Comparison of ENCODE assay signal across 18 cellular contexts in genomic region chr4:168919706-168920324, GRCh38.
DNase-seq lines count a peak whose midpoint lies in the region; ATAC-seq, FAIRE-seq and TF ChIP-seq lines count a peak whose summit lies in the region.
"Had no signal": no experiment of that assay in that cellular context is flagged by ENCODE, and none has a peak within 500 bp of the region (broad histone marks: within the 10 kb centered on the region; RNA-seq: fewer than 3 reads in every experiment).

No MANE protein-coding gene starts in this region.

- 17% methylated on average over 4 of the region's 4 CpGs for WGBS in K562 (ENCODE audit: insufficient coverage, low coverage, missing lambda C conversion rate)

- TF ChIP-seq CTCF in K562 (IDR thresholded peaks at IDR 0.05 in 2 of 3, conservative IDR thresholded peaks at IDR 0.05 in 1 of 3; ENCODE audit: insufficient read depth in 2 of 3, low read depth in 1 of 3, low read length in 3 of 3) (no peak), gastrocnemius medialis (IDR thresholded peaks at IDR 0.05 in 4 of 5, conservative IDR thresholded peaks at IDR 0.05 in 1 of 5) (no peak), GM10266 (IDR thresholded peaks at IDR 0.05; ENCODE audit: control insufficient read depth, insufficient read depth, low read depth, missing control alignments) (no peak)
- no peak for TF ChIP-seq CTCF in CD8-positive, alpha-beta T cell (IDR thresholded peaks at IDR 0.05)

- peaks cover 25% of the 10 kb centered on the region for H3K36me3 ChIP-seq in HUES48 (ENCODE audit: control insufficient read depth, insufficient read depth, low read length)
- no peaks in the 10 kb centered on the region for H3K36me3 ChIP-seq in K562 (ENCODE audit: control insufficient read depth, insufficient read depth, low read length)
- H3K36me3 ChIP-seq in gastrocnemius medialis: peaks cover 0 to 27% of the 10 kb centered on the region in 2 donors
- H3K36me3 ChIP-seq in CD8-positive, alpha-beta T cell (ENCODE audit: insufficient read depth, low read length): no peaks in the 10 kb centered on the region
- H3K36me3 ChIP-seq: ovary had no signal

- no peaks in the 10 kb centered on the region for H3K36me3 Mint-ChIP-seq in CD8-positive, alpha-beta T cell
- H3K36me3 Mint-ChIP-seq: activated naive CD8-positive, alpha-beta T cell treated with anti-CD3 and anti-CD28 coated beads for 36 hours had no signal

- no peaks in the 10 kb centered on the region for H4K20me1 ChIP-seq in K562 (replicated peaks; ENCODE audit: control insufficient read depth, insufficient read depth, low read length)

- H3K9me3 ChIP-seq in HUES48 (ENCODE audit: control insufficient read depth, insufficient read depth, low read length) (no peaks in the 10 kb centered on the region), K562 (replicated peaks; ENCODE audit: control insufficient read depth, insufficient read depth, low read depth, low read length) (no peaks in the 10 kb centered on the region), gastrocnemius medialis (no peaks in the 10 kb centered on the region)
- H3K9me3 ChIP-seq in CD8-positive, alpha-beta T cell (ENCODE audit: low read length): no peaks in the 10 kb centered on the region
- H3K9me3 ChIP-seq: ovary had no signal

- CTCF ChIA-PET in K562 (lab: Yijun Ruan, JAX; ENCODE audit: low intra/inter-chr PET ratio): no interaction called here
- CTCF ChIA-PET in CD8-positive, alpha-beta T cell (lab: Charles Lee): interaction anchor here (0.6 kb wide), 1 partner anchor 15 kb away, joined by 3 read pairs; no protein-coding TSS in a partner anchor

- no peak for TF ChIP-seq RAD21 in K562 (CRISPR knock-in tag; conservative IDR thresholded peaks at IDR 0.05 in 1 of 2, IDR thresholded peaks at IDR 0.05 in 1 of 2)

- no peak for DNase-seq in K562 (ENCODE audit: extremely low read depth in 1 of 4, low spot score in 3 of 4)
- peak; percentile 72 for DNase-seq in islet precursor cell
- DNase-seq in gastrocnemius medialis: no peak
- DNase-seq in GM10266 (ENCODE audit: extremely low spot score): no peak
- DNase-seq in foreskin melanocyte: no peak
- no peak for DNase-seq in cerebellar cortex (ENCODE audit: low spot score)
- no peak for DNase-seq in CD8-positive, alpha-beta T cell
- DNase-seq: activated CD4-positive, alpha-beta T cell treated with anti-CD3 and anti-CD28 coated beads, Interleukin-2, amount 50 U/mL, for 1 hour; activated naive CD8-positive, alpha-beta T cell treated with anti-CD3 and anti-CD28 coated beads for 36 hours; activated T-cell treated with anti-CD3 and anti-CD28 coated beads, Interleukin-2, amount 50 U/mL, for 1 hour; HFFc6; kidney; NCI-H1092; NK-92 treated with Interleukin-12 subunit alpha and Interleukin-12 subunit beta, amount 100 ng/mL, for 24 hours; ovary; stimulated activated naive CD4-positive, alpha-beta T cell treated with Interleukin-2 at 50 U/mL for 16 hours; T-helper 2 cell had no signal

- no peaks in the 10 kb centered on the region for H3K27me3 ChIP-seq in HUES48 (ENCODE audit: control insufficient read depth, insufficient read depth, low read length)
- H3K27me3 ChIP-seq in K562 (ENCODE audit: control insufficient read depth in 2 of 2, insufficient read depth in 2 of 2, low read length in 2 of 2): no peaks in the 10 kb centered on the region
- no peaks in the 10 kb centered on the region for H3K27me3 ChIP-seq in gastrocnemius medialis
- H3K27me3 ChIP-seq in CD8-positive, alpha-beta T cell (ENCODE audit: insufficient read depth, low read length): no peaks in the 10 kb centered on the region
- H3K27me3 ChIP-seq: ovary had no signal

- no peak overlapping the region for H3K27ac Mint-ChIP-seq in CD8-positive, alpha-beta T cell
- H3K27ac Mint-ChIP-seq: activated naive CD8-positive, alpha-beta T cell treated with anti-CD3 and anti-CD28 coated beads for 36 hours; HFFc6 had no signal

- BruUV-seq in K562 (replicated peaks; lab: Mats Ljungman, UMichigan): no TSS peak

- H3K4me3 ChIP-seq in HUES48 (ENCODE audit: low read depth, low read length): no peak overlapping the region
- no peak overlapping the region for H3K4me3 ChIP-seq in K562
- H3K4me3 ChIP-seq in gastrocnemius medialis: no peak overlapping the region
- H3K4me3 ChIP-seq in CD8-positive, alpha-beta T cell (ENCODE audit: low read depth, low read length): no peak overlapping the region
- H3K4me3 ChIP-seq: ovary had no signal

- H3K9me3 Mint-ChIP-seq in CD8-positive, alpha-beta T cell: no peaks in the 10 kb centered on the region
- H3K9me3 Mint-ChIP-seq: activated naive CD8-positive, alpha-beta T cell treated with anti-CD3 and anti-CD28 coated beads for 36 hours; HFFc6 had no signal

- no peak overlapping the region for H3K4me2 ChIP-seq in K562 (ENCODE audit: insufficient read depth, low read length)

- H3K4me1 Mint-ChIP-seq in CD8-positive, alpha-beta T cell (ENCODE audit: low read depth): no peaks in the 10 kb centered on the region

- no peak overlapping the region for H3K9ac ChIP-seq in HUES48 (ENCODE audit: low read depth, low read length)
- no peak overlapping the region for H3K9ac ChIP-seq in K562 (ENCODE audit: insufficient read depth in 1 of 2, low read depth in 2 of 2, low read length in 2 of 2)

- no peak for FAIRE-seq in K562 (lab: Jason Lieb, UNC)
- FAIRE-seq: kidney had no signal

- H3K27ac ChIP-seq in HUES48 (ENCODE audit: low read depth, low read length) (peak overlapping the region; percentile 23), K562 (ENCODE audit: extremely low read depth, low read depth, low read length) (no peak overlapping the region), gastrocnemius medialis (peak overlapping the region in 3 of 4 donors; percentile 8 to 50 (median 34))
- no peak overlapping the region for H3K27ac ChIP-seq in CD8-positive, alpha-beta T cell (ENCODE audit: low read depth, low read length)
- H3K27ac ChIP-seq: ovary had no signal

- H3K79me2 ChIP-seq in K562 (ENCODE audit: control insufficient read depth, insufficient read depth, low read length): no peaks in the 10 kb centered on the region

- no peak for TF ChIP-seq EP300 in K562 (IDR thresholded peaks at IDR 0.05; ENCODE audit: low read length)

- H3K9me1 ChIP-seq in K562 (ENCODE audit: control insufficient read depth, insufficient read depth, low read length): no peaks in the 10 kb centered on the region

- H2AFZ ChIP-seq in K562 (ENCODE audit: low read depth, low read length): no peak overlapping the region

- ATAC-seq in K562: no peak
- peak; percentile 23 to 35 for ATAC-seq in gastrocnemius medialis
- no peak for ATAC-seq in CD8-positive, alpha-beta T cell

- POLR2A ChIA-PET in K562 (lab: Yijun Ruan, JAX): no interaction called here
- POLR2A ChIA-PET in CD8-positive, alpha-beta T cell (lab: Charles Lee): interaction anchor here (0.5 kb wide), 1 partner anchor 683 kb away, joined by 3 read pairs; no protein-coding TSS in a partner anchor

- H3K27me3 Mint-ChIP-seq in CD8-positive, alpha-beta T cell (ENCODE audit: low read depth): no peaks in the 10 kb centered on the region
- H3K27me3 Mint-ChIP-seq: activated naive CD8-positive, alpha-beta T cell treated with anti-CD3 and anti-CD28 coated beads for 36 hours had no signal

- no peak overlapping the region for H3K4me3 Mint-ChIP-seq in CD8-positive, alpha-beta T cell
- H3K4me3 Mint-ChIP-seq: activated naive CD8-positive, alpha-beta T cell treated with anti-CD3 and anti-CD28 coated beads for 36 hours; HFFc6 had no signal

- intact Hi-C loops in K562 (cut with micrococcal nuclease) (loop anchor here (5.0 to 10.0 kb wide), 2 partner anchors 333 to 395 kb away; no protein-coding TSS in a partner anchor), gastrocnemius medialis (cut with DNase I; ENCODE audit: low total_unique reads) (loop anchor here (5.0 to 10.0 kb wide), 5 partner anchors 87 to 735 kb away; partner anchors contain the start of gene DDX60L)
- intact Hi-C loops in CD8-positive, alpha-beta T cell (cut with DNase I, micrococcal nuclease): loop anchor here (10.0 kb wide), 2 partner anchors 405 to 495 kb away; no protein-coding TSS in a partner anchor

- in situ Hi-C loops in K562 (cut with MboI): loop anchor here (5.0 kb wide), 2 partner anchors 567 to 738 kb away; no protein-coding TSS in a partner anchor
- in situ Hi-C loops in gastrocnemius medialis (cut with MboI; ENCODE audit: low sequenced_read_pairs in 4 of 4): loop anchor here (5.0 to 25.0 kb wide), 7 partner anchors 88 to 567 kb away; no protein-coding TSS in a partner anchor

- H3K4me1 ChIP-seq in HUES48 (ENCODE audit: control insufficient read depth, insufficient read depth, low read length): peaks cover 41% of the 10 kb centered on the region
- no peaks in the 10 kb centered on the region for H3K4me1 ChIP-seq in K562 (replicated peaks in 1 of 2; ENCODE audit: control insufficient read depth in 2 of 2, insufficient read depth in 2 of 2, low read length in 2 of 2)
- peaks cover 0 to 6% of the 10 kb centered on the region in 2 donors for H3K4me1 ChIP-seq in gastrocnemius medialis
- H3K4me1 ChIP-seq in CD8-positive, alpha-beta T cell (ENCODE audit: insufficient read depth, low read length): no peaks in the 10 kb centered on the region

- TF ChIP-seq POLR2A in K562 (conservative IDR thresholded peaks at IDR 0.05) (no peak), gastrocnemius medialis (IDR thresholded peaks at IDR 0.05) (no peak)

TF ChIP-seq in K562, 482 proteins besides CTCF, POLR2A, EP300 and RAD21:
- TF ChIP-seq SUPT5H (IDR thresholded peaks at IDR 0.05) (no peak), SIRT6 (IDR thresholded peaks at IDR 0.05; ENCODE audit: low read depth, low read length) (no peak), TCF7L2 (IDR thresholded peaks at IDR 0.05; ENCODE audit: low read depth, low read length) (no peak), HDAC6 (IDR thresholded peaks at IDR 0.05; ENCODE audit: low read depth, low read length) (no peak), TFE3 (CRISPR knock-in tag; IDR thresholded peaks at IDR 0.05) (peak; percentile 20; the same call in 1 of the 2 replicates), ZNF134 (CRISPR knock-in tag; conservative IDR thresholded peaks at IDR 0.05) (no peak), HEY1 (CRISPR knock-in tag; IDR thresholded peaks at IDR 0.05; ENCODE audit: borderline replicate concordance) (no peak)

Comparison
In these comparisons a context has a peak if more than half of its experiments do, and no peak if none do; other contexts are left out.
1. H3K27ac ChIP-seq: peak in HUES48 (single experiment) and gastrocnemius medialis (3 of 4); none in K562 (single experiment) and CD8-positive, alpha-beta T cell (single experiment).
2. ATAC-seq: peak in gastrocnemius medialis (2 of 2); none in K562 (single experiment) and CD8-positive, alpha-beta T cell (single experiment).